15 cellular contexts compared by ENCODE assay signal in the genomic region with DNA sequence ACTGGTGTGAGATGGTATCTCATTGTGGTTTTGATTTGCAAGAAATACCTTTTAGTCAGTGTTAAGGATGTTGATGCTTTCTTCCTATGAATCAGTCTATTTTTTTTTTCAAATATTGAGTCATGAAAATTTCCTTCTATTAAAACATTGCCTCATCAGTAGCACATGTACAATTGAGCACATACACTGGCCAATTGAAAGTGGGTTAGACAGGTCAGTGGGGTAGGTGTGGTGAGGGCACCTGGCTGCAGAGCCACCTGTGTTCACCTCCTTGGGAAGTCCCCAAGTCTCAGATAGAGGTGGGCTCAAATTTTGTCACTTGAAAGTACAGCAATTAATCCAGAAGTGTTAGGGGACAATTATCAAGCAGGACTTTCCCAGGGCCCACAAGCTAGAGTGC.
DNase-seq lines count a peak whose midpoint lies in the region; ATAC-seq and TF ChIP-seq lines count a peak whose summit lies in the region.
"Had no signal": no experiment of that assay in that cellular context is flagged by ENCODE, and none has a peak within 500 bp of the region (broad histone marks: within the 10 kb centered on the region; RNA-seq: fewer than 3 reads in every experiment).

No MANE protein-coding gene starts in this region.

- peak overlapping the region; percentile 59 for H3K27ac Mint-ChIP-seq in activated naive CD8-positive, alpha-beta T cell treated with anti-CD3 and anti-CD28 coated beads, Interleukin-2, amount 10 ng/mL, durations not matched to agents 7 days and 5 days

- intact Hi-C loops in psoas muscle (cut with DNase I) = loop anchor here in 1 of 2 donors (10.0 kb wide), 1 partner anchor 45 kb away; no protein-coding TSS in a partner anchor

- no peak overlapping the region for H3K4me3 ChIP-seq in psoas muscle
- H3K4me3 ChIP-seq: heart left ventricle had no signal

- H3K4me3 Mint-ChIP-seq in activated naive CD8-positive, alpha-beta T cell treated with anti-CD3 and anti-CD28 coated beads, Interleukin-2, amount 10 ng/mL, durations not matched to agents 7 days and 5 days = no peak overlapping the region

- peak; percentile 33 for DNase-seq in AG20443 (ENCODE audit: low spot score)
- DNase-seq in HS-5 (ENCODE audit: low read depth) = peak; percentile 20
- no peak for DNase-seq in activated naive CD8-positive, alpha-beta T cell treated with anti-CD3 and anti-CD28 coated beads, Interleukin-2, amount 10 ng/mL, durations not matched to agents 7 days and 5 days
- DNase-seq in glomerular visceral epithelial cell (ENCODE audit: extremely low spot score) = peak; percentile 6
- no peak for DNase-seq in stimulated activated CD4-positive, alpha-beta T cell treated with anti-CD3 and anti-CD28 coated beads, Interleukin-15, amount 100 ng/mL, for 24 hours
- no peak for DNase-seq in psoas muscle
- DNase-seq: brain microvascular endothelial cell, C1 segment of cervical spinal cord, DMS79 treated with DMSO at 0.1 percent for 48 hours, heart left ventricle, MV-4-11, NCI-H2171 treated with DMSO at 0.1 percent for 48 hours had no signal

- peaks cover 20% of the 10 kb centered on the region for H3K9me3 Mint-ChIP-seq in activated naive CD8-positive, alpha-beta T cell treated with anti-CD3 and anti-CD28 coated beads, Interleukin-2, amount 10 ng/mL, durations not matched to agents 7 days and 5 days

- H3K27me3 ChIP-seq in psoas muscle (ENCODE audit: insufficient read depth in 3 of 3, low read length in 2 of 3) = no peaks in the 10 kb centered on the region
- H3K27me3 ChIP-seq: brain microvascular endothelial cell, heart left ventricle had no signal

- H3K9me3 ChIP-seq in psoas muscle = peaks cover 2% of the 10 kb centered on the region

- no peaks in the 10 kb centered on the region for H3K4me1 ChIP-seq in psoas muscle
- H3K4me1 ChIP-seq: heart left ventricle had no signal

- TF ChIP-seq CTCF in psoas muscle (IDR thresholded peaks at IDR 0.05) = no peak

- no peaks in the 10 kb centered on the region for H3K36me3 ChIP-seq in psoas muscle (ENCODE audit: insufficient read depth in 1 of 2, low read depth in 1 of 2)
- H3K36me3 ChIP-seq: brain microvascular endothelial cell, heart left ventricle had no signal

- peaks cover 2% of the 10 kb centered on the region for H3K27me3 Mint-ChIP-seq in activated naive CD8-positive, alpha-beta T cell treated with anti-CD3 and anti-CD28 coated beads, Interleukin-2, amount 10 ng/mL, durations not matched to agents 7 days and 5 days

- H3K36me3 Mint-ChIP-seq in activated naive CD8-positive, alpha-beta T cell treated with anti-CD3 and anti-CD28 coated beads, Interleukin-2, amount 10 ng/mL, durations not matched to agents 7 days and 5 days = peaks cover 19% of the 10 kb centered on the region

- H3K4me1 Mint-ChIP-seq in activated naive CD8-positive, alpha-beta T cell treated with anti-CD3 and anti-CD28 coated beads, Interleukin-2, amount 10 ng/mL, durations not matched to agents 7 days and 5 days = peaks cover 6% of the 10 kb centered on the region

- peak; percentile 26 for ATAC-seq in activated naive CD8-positive, alpha-beta T cell treated with anti-CD3 and anti-CD28 coated beads, Interleukin-2, amount 10 ng/mL, durations not matched to agents 7 days and 5 days (ENCODE audit: low read depth)
- no peak for ATAC-seq in GM18517 (IDR thresholded peaks at IDR 0.05; ENCODE audit: unreplicated experiment)
- ATAC-seq in psoas muscle = no peak
- ATAC-seq in HG03175 (IDR thresholded peaks at IDR 0.05; ENCODE audit: unreplicated experiment) = no peak
- ATAC-seq: heart left ventricle, left lobe of liver had no signal

- H3K27ac ChIP-seq in psoas muscle = no peak overlapping the region
- H3K27ac ChIP-seq: brain microvascular endothelial cell, heart left ventricle had no signal

- POLR2A ChIA-PET in activated naive CD8-positive, alpha-beta T cell treated with anti-CD3 and anti-CD28 coated beads, Interleukin-2, amount 10 ng/mL, durations not matched to agents 7 days and 5 days (lab: Charles Lee) = interaction anchor here (0.6 kb wide), 1 partner anchor 21 kb away, joined by 3 read pairs; no protein-coding TSS in a partner anchor

Comparison
In these comparisons a context has a peak if more than half of its experiments do, and no peak if none do; other contexts are left out.
1. DNase-seq: peak in AG20443 (single experiment), HS-5 (single experiment) and glomerular visceral epithelial cell (single experiment); none in activated naive CD8-positive, alpha-beta T cell treated with anti-CD3 and anti-CD28 coated beads, Interleukin-2, amount 10 ng/mL, durations not matched to agents 7 days and 5 days (single experiment), stimulated activated CD4-positive, alpha-beta T cell treated with anti-CD3 and anti-CD28 coated beads, Interleukin-15, amount 100 ng/mL, for 24 hours (single experiment) and psoas muscle (0 of 2).